9 cellular contexts compared by ENCODE assay signal in genomic region chr7:1534330-1535099, GRCh38. TPM values are rescaled to one million over a fixed set of nuclear protein-coding genes. Genes with fewer than 3 reads are reported as not detected.
DNase-seq lines count a peak whose midpoint lies in the region; ATAC-seq and TF ChIP-seq lines count a peak whose summit lies in the region.
"Had no signal": no experiment of that assay in that cellular context is flagged by ENCODE, and none has a peak within 500 bp of the region (broad histone marks: within the 10 kb centered on the region; RNA-seq: fewer than 3 reads in every experiment).

No MANE protein-coding gene starts in this region.

- H4K91ac ChIP-seq in IMR-90 (ENCODE audit: insufficient read depth, low read depth, low read length) (peak overlapping the region; percentile 68), trophoblast cell (ENCODE audit: low read depth, low read length) (peak overlapping the region; percentile 47)

- H4K8ac ChIP-seq in IMR-90 (ENCODE audit: low read depth in 2 of 2, low read length in 2 of 2) (peak overlapping the region in 1 of 2 experiments; percentile 64; a peak in 1 of 4 replicates), trophoblast cell (ENCODE audit: low read depth, low read length) (peak overlapping the region; percentile 25)

- TF ChIP-seq CTCF in IMR-90 (conservative IDR thresholded peaks at IDR 0.05; ENCODE audit: low read depth, low read length) (no peak), omental fat pad (IDR thresholded peaks at IDR 0.05) (no peak)

- peak overlapping the region; percentile 95; the same call in 1 of the 2 replicates for H2BK120ac ChIP-seq in IMR-90 (ENCODE audit: low read depth, low read length)
- no peak overlapping the region for H2BK120ac ChIP-seq in trophoblast cell (ENCODE audit: insufficient read depth, low read length, poor library complexity)

- H2BK5ac ChIP-seq in IMR-90 (ENCODE audit: low read depth, low read length, poor library complexity, severe bottlenecking) = peak overlapping the region; percentile 98
- peak overlapping the region; percentile 42 for H2BK5ac ChIP-seq in trophoblast cell (ENCODE audit: low read depth, low read length, poor library complexity)

- ATAC-seq in IMR-90 (ENCODE audit: low read depth) (no peak), HG03045 (IDR thresholded peaks at IDR 0.05; ENCODE audit: unreplicated experiment) (no peak), omental fat pad (ENCODE audit: low FRiP score) (no peak)

- peak overlapping the region; percentile 30; the same call in 1 of the 2 replicates for H3K14ac ChIP-seq in IMR-90 (replicated peaks; ENCODE audit: low read depth, low read length)
- peak overlapping the region; percentile 5 for H3K14ac ChIP-seq in trophoblast cell (ENCODE audit: low read length)

- H3K36me3 ChIP-seq in ACC112 (ENCODE audit: insufficient read depth, low read length) (no peaks in the 10 kb centered on the region), IMR-90 (ENCODE audit: control insufficient read depth, insufficient read depth, low read length) (peaks cover 5% of the 10 kb centered on the region), trophoblast cell (ENCODE audit: control insufficient read depth in 1 of 2, insufficient read depth in 2 of 2, low read length in 2 of 2) (peaks cover 8 to 10% of the 10 kb centered on the region in 2 experiments)

- peaks cover 33% of the 10 kb centered on the region for H3K79me2 ChIP-seq in ACC112 (ENCODE audit: control insufficient read depth, insufficient read depth, low read length, unreplicated experiment)
- H3K79me2 ChIP-seq in trophoblast cell (ENCODE audit: control insufficient read depth, insufficient read depth, low read length, poor library complexity) = peaks cover 30% of the 10 kb centered on the region

- peaks cover 52% of the 10 kb centered on the region for H3K4me1 ChIP-seq in ACC112 (ENCODE audit: control insufficient read depth, insufficient read depth, low read length, unreplicated experiment)
- peaks cover 41% of the 10 kb centered on the region for H3K4me1 ChIP-seq in IMR-90 (ENCODE audit: control insufficient read depth, insufficient read depth, low read length)
- H3K4me1 ChIP-seq in trophoblast cell (ENCODE audit: control insufficient read depth in 1 of 2, insufficient read depth in 2 of 2, low read length in 2 of 2) = peaks cover 60 to 65% of the 10 kb centered on the region in 2 experiments

- H2BK15ac ChIP-seq in IMR-90 (ENCODE audit: low read depth, low read length) = no peak overlapping the region

- TF ChIP-seq POLR2A in IMR-90 (IDR thresholded peaks at IDR 0.05; ENCODE audit: low read depth, low read length) = no peak

- H3K79me1 ChIP-seq in IMR-90 (ENCODE audit: low read depth in 1 of 2, low read length in 2 of 2) (peaks cover 0 to 59% of the 10 kb centered on the region in 2 experiments; a peak in 2 of 4 replicates), trophoblast cell (ENCODE audit: low read length) (peaks cover 44% of the 10 kb centered on the region)

- POLR2A ChIA-PET in IMR-90 (lab: Charles Lee; ENCODE audit: unreplicated experiment) = interaction anchor here (0.6 kb wide), 1 partner anchor 533 kb away, joined by 4 read pairs; no protein-coding TSS in a partner anchor

- no TSS peak for BruUV-seq in IMR-90 (replicated peaks; lab: Mats Ljungman, UMichigan)

- no peak overlapping the region for H4K5ac ChIP-seq in IMR-90 (ENCODE audit: low read depth, low read length)

- H2AK5ac ChIP-seq in IMR-90 (ENCODE audit: low read depth, low read length) (peak overlapping the region; percentile 99), trophoblast cell (ENCODE audit: low read length) (peak overlapping the region; percentile 25)

- dilution Hi-C loops in IMR-90 (cut with HindIII; ENCODE audit: low sequenced_read_pairs, unreplicated experiment) = no loop called here

- no peak overlapping the region for H2BK12ac ChIP-seq in trophoblast cell (ENCODE audit: low read length)

- H3K56ac ChIP-seq in IMR-90 (ENCODE audit: extremely low read depth, insufficient read depth, low read length) = no peak overlapping the region

- peak overlapping the region; percentile 97 for H3K27ac ChIP-seq in ACC112 (ENCODE audit: low read depth, low read length)
- H3K27ac ChIP-seq in IMR-90 (ENCODE audit: insufficient read depth, low read length) = peak overlapping the region; percentile 68
- peak overlapping the region; percentile 99 for H3K27ac ChIP-seq in epithelial cell of prostate
- peak overlapping the region; percentile 40 for H3K27ac ChIP-seq in trophoblast cell (ENCODE audit: low read depth, low read length)

- in situ Hi-C loops in IMR-90 (cut with MboI; ENCODE audit: low sequenced_read_pairs) = no loop called here

- H3K4me3 ChIP-seq in ACC112 (ENCODE audit: low read depth, low read length) (no peak overlapping the region), IMR-90 (ENCODE audit: insufficient read depth, low read depth, low read length) (no peak overlapping the region), trophoblast cell (ENCODE audit: low read depth, low read length) (no peak overlapping the region)

- H3K18ac ChIP-seq in IMR-90 (ENCODE audit: low read depth, low read length) (peak overlapping the region; percentile 21; the same call in 1 of the 2 replicates), trophoblast cell (ENCODE audit: low read length) (peak overlapping the region; percentile 24)

- TF ChIP-seq RAD21 in IMR-90 (IDR thresholded peaks at IDR 0.05; ENCODE audit: low read length) = no peak

- peak overlapping the region; percentile 82; the same call in 1 of the 2 replicates for H3K4me2 ChIP-seq in IMR-90 (ENCODE audit: low read depth, low read length)
- peak overlapping the region; percentile 9 for H3K4me2 ChIP-seq in trophoblast cell (ENCODE audit: low read length)

- peak overlapping the region; percentile 99 for H2AK9ac ChIP-seq in IMR-90 (replicated peaks; ENCODE audit: low read depth, low read length, poor library complexity)

- CTCF ChIA-PET in IMR-90 (lab: Yijun Ruan, JAX) = no interaction called here

- DNase-seq in IMR-90 (no peak), epithelial cell of prostate (ENCODE audit: low read depth, low spot score) (no peak), trophoblast cell (peak; percentile 73 to 85), T-helper 2 cell (no peak), omental fat pad (ENCODE audit: low spot score) (no peak), iPS-NIHi7 (ENCODE audit: extremely low spot score) (no peak)
- DNase-seq: NCI-H524 had no signal

- 86% methylated on average over 11 of the region's 30 CpGs; no CpG with 5 or more reads in 1 of the 2 experiments for WGBS in IMR-90 (ENCODE audit: extremely low coverage in 2 of 2, insufficient read length in 1 of 2), 2 experiments
- WGBS in trophoblast cell (ENCODE audit: extremely low coverage, insufficient coverage, insufficient read length) = no CpG with 5 or more reads among the region's 30 CpGs

- H4K20me1 ChIP-seq in IMR-90 (ENCODE audit: insufficient read depth, low read length) = peaks cover 44% of the 10 kb centered on the region

- H3K4ac ChIP-seq in IMR-90 (ENCODE audit: low read depth, low read length) (peak overlapping the region; percentile 89), trophoblast cell (ENCODE audit: low read depth, low read length) (peak overlapping the region; percentile 18)

- no peak overlapping the region for H4K12ac ChIP-seq in trophoblast cell (ENCODE audit: low read depth, low read length)

- H3K9me3 ChIP-seq in IMR-90 (ENCODE audit: control insufficient read depth, insufficient read depth, low read length) (no peaks in the 10 kb centered on the region), trophoblast cell (ENCODE audit: insufficient read depth, low read depth, low read length) (no peaks in the 10 kb centered on the region)

- H3K23ac ChIP-seq in IMR-90 (ENCODE audit: low read depth, low read length) (no peak overlapping the region), trophoblast cell (ENCODE audit: low read length) (no peak overlapping the region)

- no peaks in the 10 kb centered on the region for H3K27me3 ChIP-seq in ACC112 (ENCODE audit: insufficient read depth, low read length)
- H3K27me3 ChIP-seq in IMR-90 (ENCODE audit: control insufficient read depth, insufficient read depth, low read length) = no peaks in the 10 kb centered on the region
- H3K27me3 ChIP-seq in trophoblast cell (ENCODE audit: insufficient read depth, low read length) = no peaks in the 10 kb centered on the region

- H3K9ac ChIP-seq in IMR-90 (ENCODE audit: low read depth, low read length) (no peak overlapping the region), trophoblast cell (ENCODE audit: low read length) (no peak overlapping the region)

- H2AFZ ChIP-seq in ACC112 (ENCODE audit: low read length, unreplicated experiment) = no peak overlapping the region
- H2AFZ ChIP-seq in IMR-90 (replicated peaks; ENCODE audit: low read length, poor library complexity) = peak overlapping the region; percentile 77
- no peak overlapping the region for H2AFZ ChIP-seq in trophoblast cell (ENCODE audit: insufficient read depth, low read length, poor library complexity)

- intact Hi-C loops in IMR-90 (cut with micrococcal nuclease) = loop anchor here (5.0 kb wide), 1 partner anchor 32 kb away; the partner anchor contains the start of gene INTS1

- H3K9me1 ChIP-seq in IMR-90 (ENCODE audit: insufficient read depth, low read length) = peaks cover 12% of the 10 kb centered on the region

- H2BK20ac ChIP-seq in IMR-90 (ENCODE audit: low read depth, low read length) = peak overlapping the region; percentile 30; the same call in 1 of the 2 replicates

RNA-seq across cellular contexts. Expression of gene MAFK, which starts 4.0 kb away (rescaled TPM):
- total RNA-seq in IMR-90 (2012; rRNA removed) (16.4 and 19.2 TPM in 2 replicates), omental fat pad (10 to 100 TPM; 30.7 to 57.6 (median 32.7) TPM)
- 27.1 and 27.9 TPM in 2 replicates for polyA plus RNA-seq in IMR-90 (2012; rRNA removed)
- polyA plus RNA-seq in IMR-90 (2012; cell fraction: cytosol; rRNA removed) = 9.3 and 16.3 TPM in 2 replicates
- polyA plus RNA-seq in IMR-90 (2012; cell fraction: nucleus; rRNA removed; ENCODE audit: low replicate concordance) = 216 and 262 TPM in 2 replicates
- 55.4 and 60.1 TPM in 2 replicates for polyA plus RNA-seq in trophoblast cell (2013)

RNA-seq across cellular contexts. Expression of gene TMEM184A, which starts 21.5 kb away (rescaled TPM):
- total RNA-seq in IMR-90 (2012; rRNA removed) (0.28 and 0.36 TPM in 2 replicates), omental fat pad (1 to 10 TPM in 1 of 4 donors, under 1 TPM in 2, not detected in 1; 0.19 to 3.1 (median 0.32) TPM)
- polyA plus RNA-seq in IMR-90 (2012; rRNA removed) = 1.9 TPM in 2 replicates
- 0.74 and 1.2 TPM in 2 replicates for polyA plus RNA-seq in IMR-90 (2012; cell fraction: cytosol; rRNA removed)
- polyA plus RNA-seq in IMR-90 (2012; cell fraction: nucleus; rRNA removed; ENCODE audit: low replicate concordance) = 4.1 and 11.5 TPM in 2 replicates
- polyA plus RNA-seq in trophoblast cell (2013) = 10.0 and 10.7 TPM in 2 replicates

RNA-seq across cellular contexts. Expression of gene INTS1, which starts 30.3 kb away (rescaled TPM):
- total RNA-seq in IMR-90 (2012; rRNA removed) = 9.3 and 10.0 TPM in 2 replicates
- polyA plus RNA-seq in IMR-90 (2012; rRNA removed) = 40.1 and 47.1 TPM in 2 replicates
- polyA plus RNA-seq in IMR-90 (2012; cell fraction: cytosol; rRNA removed) = 32.2 and 35.8 TPM in 2 replicates
- 80.3 and 296 TPM in 2 replicates for polyA plus RNA-seq in IMR-90 (2012; cell fraction: nucleus; rRNA removed; ENCODE audit: low replicate concordance)
- polyA plus RNA-seq in trophoblast cell (2013) = 35.4 and 39.0 TPM in 2 replicates
- 10 to 100 TPM; 22.4 to 39.4 (median 32.0) TPM for total RNA-seq in omental fat pad

RNA-seq across cellular contexts. Expression of gene PSMG3, which starts 35.3 kb away (rescaled TPM):
- total RNA-seq in IMR-90 (2012; rRNA removed) (30.6 and 37.3 TPM in 2 replicates), omental fat pad (10 to 100 TPM; 22.0 to 37.7 (median 28.4) TPM)
- polyA plus RNA-seq in IMR-90 (2012; rRNA removed) = 52.5 and 54.1 TPM in 2 replicates
- polyA plus RNA-seq in IMR-90 (2012; cell fraction: cytosol; rRNA removed) = 44.0 and 63.2 TPM in 2 replicates
- 74.3 and 81.9 TPM in 2 replicates for polyA plus RNA-seq in IMR-90 (2012; cell fraction: nucleus; rRNA removed; ENCODE audit: low replicate concordance)
- polyA plus RNA-seq in trophoblast cell (2013) = 11.7 and 12.0 TPM in 2 replicates

Comparison
In these comparisons a context has a peak if more than half of its experiments do, and no peak if none do; other contexts are left out.
1. H3K27ac ChIP-seq: peak in every context shown above with its lines; median percentile 99 in epithelial cell of prostate; 97 in ACC112; 68 in IMR-90; 40 in trophoblast cell.
2. DNase-seq: peak in trophoblast cell (2 of 2); none in IMR-90 (single experiment), epithelial cell of prostate (single experiment), T-helper 2 cell (0 of 5), omental fat pad (single experiment) and iPS-NIHi7 (single experiment).